1 cellular context compared by ENCODE assay signal in the genomic region with DNA sequence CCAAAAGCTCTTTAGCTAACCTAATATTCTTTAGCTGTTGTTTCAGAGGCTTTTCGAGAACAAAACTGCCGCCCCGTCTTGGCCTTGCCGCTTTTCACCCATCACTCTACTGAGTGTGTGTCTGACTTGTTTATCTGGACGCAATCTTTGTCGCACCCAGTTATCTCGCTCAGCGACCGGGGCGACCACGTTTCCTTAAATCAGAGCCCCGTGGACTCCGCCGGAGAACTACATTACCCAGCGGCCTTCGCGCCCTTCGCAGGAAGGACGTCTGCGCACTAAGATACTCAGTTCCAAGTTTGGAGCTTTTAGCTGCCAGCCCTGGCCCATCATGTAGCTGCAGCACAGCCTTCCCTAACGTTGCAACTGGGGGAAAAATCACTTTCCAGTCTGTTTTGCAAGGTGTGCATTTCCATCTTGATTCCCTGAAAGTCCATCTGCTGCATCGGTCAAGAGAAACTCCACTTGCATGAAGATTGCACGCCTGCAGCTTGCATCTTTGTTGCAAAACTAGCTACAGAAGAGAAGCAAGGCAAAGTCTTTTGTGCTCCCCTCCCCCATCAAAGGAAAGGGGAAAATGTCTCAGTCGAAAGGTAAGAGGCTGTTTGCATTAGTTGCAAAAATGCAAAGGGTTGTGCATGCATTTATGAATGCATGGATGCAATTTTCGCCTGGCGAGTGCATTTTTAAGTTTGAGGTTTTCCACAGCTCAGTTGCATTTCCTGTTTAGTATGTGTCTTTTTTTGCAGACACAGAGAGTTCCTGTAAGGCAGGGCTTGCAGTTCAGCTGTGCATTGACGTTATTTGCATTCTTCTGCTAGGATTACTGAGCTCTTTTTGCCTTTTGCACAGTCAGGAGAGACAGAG.
TF ChIP-seq lines count a peak whose summit lies in the region.

A gene (plus strand): TSS at position 290 of the 867 bp plus-strand sequence. CDS start 288 bp downstream, at position 578.

TF ChIP-seq in HepG2, 621 proteins besides CTCF, POLR2A, EP300 and RAD21 (continued from another document and continues in another):
- TF ChIP-seq, protein P1, sequence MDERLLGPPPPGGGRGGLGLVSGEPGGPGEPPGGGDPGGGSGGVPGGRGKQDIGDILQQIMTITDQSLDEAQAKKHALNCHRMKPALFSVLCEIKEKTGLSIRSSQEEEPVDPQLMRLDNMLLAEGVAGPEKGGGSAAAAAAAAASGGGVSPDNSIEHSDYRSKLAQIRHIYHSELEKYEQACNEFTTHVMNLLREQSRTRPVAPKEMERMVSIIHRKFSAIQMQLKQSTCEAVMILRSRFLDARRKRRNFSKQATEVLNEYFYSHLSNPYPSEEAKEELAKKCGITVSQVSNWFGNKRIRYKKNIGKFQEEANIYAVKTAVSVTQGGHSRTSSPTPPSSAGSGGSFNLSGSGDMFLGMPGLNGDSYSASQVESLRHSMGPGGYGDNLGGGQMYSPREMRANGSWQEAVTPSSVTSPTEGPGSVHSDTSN (CRISPR knock-in tag; IDR thresholded peaks at IDR 0.05): 0 out of 2 replicates have a peak, but pooled peaks have one; percentile 32
- TF ChIP-seq CHCHD3 (CRISPR knock-in tag; IDR thresholded peaks at IDR 0.05) (no peak), KLF13 (CRISPR knock-in tag; IDR thresholded peaks at IDR 0.05) (no peak), CBFB (CRISPR knock-in tag; IDR thresholded peaks at IDR 0.05) (peak; percentile 43; the same call in 1 of the 2 replicates), CCDC6 (CRISPR knock-in tag; IDR thresholded peaks at IDR 0.05) (no peak), ZFP36L2 (CRISPR knock-in tag; IDR thresholded peaks at IDR 0.05) (no peak), KDM1A (CRISPR knock-in tag; IDR thresholded peaks at IDR 0.05) (no peak), CENPT (CRISPR knock-in tag; IDR thresholded peaks at IDR 0.05; ENCODE audit: low read depth) (no peak), ZNF672 (CRISPR knock-in tag; IDR thresholded peaks at IDR 0.05) (no peak), FOXP1 (IDR thresholded peaks at IDR 0.05) (no peak), FOXP1 (CRISPR knock-in tag; IDR thresholded peaks at IDR 0.05) (no peak; the same call in 1 of the 2 replicates), HES4 (CRISPR knock-in tag; IDR thresholded peaks at IDR 0.05; ENCODE audit: borderline replicate concordance) (no peak), SNAPC2 (CRISPR knock-in tag; IDR thresholded peaks at IDR 0.05) (no peak), ATF7 (IDR thresholded peaks at IDR 0.05) (no peak), ATF7 (CRISPR knock-in tag; IDR thresholded peaks at IDR 0.05) (0 out of 2 replicates have a peak, but pooled peaks have one; percentile 6), DMAP1 (CRISPR knock-in tag; IDR thresholded peaks at IDR 0.05) (peak; percentile 64), ZNF788 (CRISPR knock-in tag; IDR thresholded peaks at IDR 0.05; ENCODE audit: borderline replicate concordance) (peak; percentile 53; the same call in 1 of the 2 replicates), ZNF552 (CRISPR knock-in tag; IDR thresholded peaks at IDR 0.05; ENCODE audit: borderline replicate concordance) (no peak), ZNF296 (CRISPR knock-in tag; conservative IDR thresholded peaks at IDR 0.05) (no peak), ZNF670 (CRISPR knock-in tag; IDR thresholded peaks at IDR 0.05; ENCODE audit: borderline replicate concordance) (no peak), ZNF780A (CRISPR knock-in tag; IDR thresholded peaks at IDR 0.05) (no peak), CBX5 (CRISPR knock-in tag; IDR thresholded peaks at IDR 0.05; ENCODE audit: borderline replicate concordance) (no peak), ZNF260 (CRISPR knock-in tag; IDR thresholded peaks at IDR 0.05; ENCODE audit: borderline replicate concordance, low read depth) (no peak), JUNB (CRISPR knock-in tag; IDR thresholded peaks at IDR 0.05; ENCODE audit: borderline replicate concordance) (no peak), HHEX (CRISPR knock-in tag; IDR thresholded peaks at IDR 0.05) (0 out of 2 replicates have a peak, but pooled peaks have one; percentile 34), KLF16 (CRISPR knock-in tag; IDR thresholded peaks at IDR 0.05) (peak in 1 of 2 experiments; percentile 51; a peak in 1 of 4 replicates), ZNF230 (CRISPR knock-in tag; IDR thresholded peaks at IDR 0.05) (peak; percentile 75; the same call in 1 of the 2 replicates), SMAD9 (CRISPR knock-in tag; IDR thresholded peaks at IDR 0.05) (no peak), MEIS2 (CRISPR knock-in tag; IDR thresholded peaks at IDR 0.05) (no peak), NCOR1 (IDR thresholded peaks at IDR 0.05; ENCODE audit: borderline replicate concordance, low read length) (peak; percentile 85; the same call in 1 of the 2 replicates), MTF1 (CRISPR knock-in tag; IDR thresholded peaks at IDR 0.05) (no peak), ZNF850 (CRISPR knock-in tag; conservative IDR thresholded peaks at IDR 0.05) (no peak), SUZ12 (IDR thresholded peaks at IDR 0.05; ENCODE audit: low read depth, low read length) (peak; percentile 82), ZFP41 (CRISPR knock-in tag; IDR thresholded peaks at IDR 0.05; ENCODE audit: borderline replicate concordance) (no peak), ZNF619 (CRISPR knock-in tag; IDR thresholded peaks at IDR 0.05) (peak; percentile 74; the same call in 1 of the 2 replicates), MZF1 (CRISPR knock-in tag; IDR thresholded peaks at IDR 0.05; ENCODE audit: borderline replicate concordance) (no peak), NR3C1 (CRISPR knock-in tag; IDR thresholded peaks at IDR 0.05) (no peak), ZSCAN31 (CRISPR knock-in tag; IDR thresholded peaks at IDR 0.05; ENCODE audit: low read depth) (peak; percentile 75), GATA4 (IDR thresholded peaks at IDR 0.05; ENCODE audit: borderline replicate concordance, low read depth) (peak; percentile 35; the same call in 1 of the 2 replicates), PCBP1 (IDR thresholded peaks at IDR 0.05; ENCODE audit: borderline replicate concordance, low read depth, low read length) (no peak), ZNF549 (CRISPR knock-in tag; IDR thresholded peaks at IDR 0.05) (no peak), NAIF1 (CRISPR knock-in tag; IDR thresholded peaks at IDR 0.05; ENCODE audit: borderline replicate concordance) (0 out of 2 replicates have a peak, but pooled peaks have one; percentile 34), ZNF33B (CRISPR knock-in tag; IDR thresholded peaks at IDR 0.05) (no peak), ZNF891 (CRISPR knock-in tag; IDR thresholded peaks at IDR 0.05) (peak; percentile 17; the same call in 1 of the 2 replicates), ZNF841 (CRISPR knock-in tag; IDR thresholded peaks at IDR 0.05; ENCODE audit: borderline replicate concordance) (no peak), RAD51 (IDR thresholded peaks at IDR 0.05; ENCODE audit: borderline replicate concordance) (no peak)
- TF ChIP-seq, protein P2, sequence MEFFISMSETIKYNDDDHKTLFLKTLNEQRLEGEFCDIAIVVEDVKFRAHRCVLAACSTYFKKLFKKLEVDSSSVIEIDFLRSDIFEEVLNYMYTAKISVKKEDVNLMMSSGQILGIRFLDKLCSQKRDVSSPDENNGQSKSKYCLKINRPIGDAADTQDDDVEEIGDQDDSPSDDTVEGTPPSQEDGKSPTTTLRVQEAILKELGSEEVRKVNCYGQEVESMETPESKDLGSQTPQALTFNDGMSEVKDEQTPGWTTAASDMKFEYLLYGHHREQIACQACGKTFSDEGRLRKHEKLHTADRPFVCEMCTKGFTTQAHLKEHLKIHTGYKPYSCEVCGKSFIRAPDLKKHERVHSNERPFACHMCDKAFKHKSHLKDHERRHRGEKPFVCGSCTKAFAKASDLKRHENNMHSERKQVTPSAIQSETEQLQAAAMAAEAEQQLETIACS (CRISPR knock-in tag; IDR thresholded peaks at IDR 0.05): no peak
- TF ChIP-seq, protein P3, sequence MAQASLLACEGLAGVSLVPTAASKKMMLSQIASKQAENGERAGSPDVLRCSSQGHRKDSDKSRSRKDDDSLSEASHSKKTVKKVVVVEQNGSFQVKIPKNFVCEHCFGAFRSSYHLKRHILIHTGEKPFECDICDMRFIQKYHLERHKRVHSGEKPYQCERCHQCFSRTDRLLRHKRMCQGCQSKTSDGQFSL (CRISPR knock-in tag; IDR thresholded peaks at IDR 0.05): no peak
- TF ChIP-seq, protein P4, sequence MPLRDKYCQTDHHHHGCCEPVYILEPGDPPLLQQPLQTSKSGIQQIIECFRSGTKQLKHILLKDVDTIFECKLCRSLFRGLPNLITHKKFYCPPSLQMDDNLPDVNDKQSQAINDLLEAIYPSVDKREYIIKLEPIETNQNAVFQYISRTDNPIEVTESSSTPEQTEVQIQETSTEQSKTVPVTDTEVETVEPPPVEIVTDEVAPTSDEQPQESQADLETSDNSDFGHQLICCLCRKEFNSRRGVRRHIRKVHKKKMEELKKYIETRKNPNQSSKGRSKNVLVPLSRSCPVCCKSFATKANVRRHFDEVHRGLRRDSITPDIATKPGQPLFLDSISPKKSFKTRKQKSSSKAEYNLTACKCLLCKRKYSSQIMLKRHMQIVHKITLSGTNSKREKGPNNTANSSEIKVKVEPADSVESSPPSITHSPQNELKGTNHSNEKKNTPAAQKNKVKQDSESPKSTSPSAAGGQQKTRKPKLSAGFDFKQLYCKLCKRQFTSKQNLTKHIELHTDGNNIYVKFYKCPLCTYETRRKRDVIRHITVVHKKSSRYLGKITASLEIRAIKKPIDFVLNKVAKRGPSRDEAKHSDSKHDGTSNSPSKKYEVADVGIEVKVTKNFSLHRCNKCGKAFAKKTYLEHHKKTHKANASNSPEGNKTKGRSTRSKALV (CRISPR knock-in tag; IDR thresholded peaks at IDR 0.05): no peak
- TF ChIP-seq, protein P5, sequence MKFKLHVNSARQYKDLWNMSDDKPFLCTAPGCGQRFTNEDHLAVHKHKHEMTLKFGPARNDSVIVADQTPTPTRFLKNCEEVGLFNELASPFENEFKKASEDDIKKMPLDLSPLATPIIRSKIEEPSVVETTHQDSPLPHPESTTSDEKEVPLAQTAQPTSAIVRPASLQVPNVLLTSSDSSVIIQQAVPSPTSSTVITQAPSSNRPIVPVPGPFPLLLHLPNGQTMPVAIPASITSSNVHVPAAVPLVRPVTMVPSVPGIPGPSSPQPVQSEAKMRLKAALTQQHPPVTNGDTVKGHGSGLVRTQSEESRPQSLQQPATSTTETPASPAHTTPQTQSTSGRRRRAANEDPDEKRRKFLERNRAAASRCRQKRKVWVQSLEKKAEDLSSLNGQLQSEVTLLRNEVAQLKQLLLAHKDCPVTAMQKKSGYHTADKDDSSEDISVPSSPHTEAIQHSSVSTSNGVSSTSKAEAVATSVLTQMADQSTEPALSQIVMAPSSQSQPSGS (CRISPR knock-in tag; IDR thresholded peaks at IDR 0.05): peak; percentile 66
- TF ChIP-seq, protein P6, sequence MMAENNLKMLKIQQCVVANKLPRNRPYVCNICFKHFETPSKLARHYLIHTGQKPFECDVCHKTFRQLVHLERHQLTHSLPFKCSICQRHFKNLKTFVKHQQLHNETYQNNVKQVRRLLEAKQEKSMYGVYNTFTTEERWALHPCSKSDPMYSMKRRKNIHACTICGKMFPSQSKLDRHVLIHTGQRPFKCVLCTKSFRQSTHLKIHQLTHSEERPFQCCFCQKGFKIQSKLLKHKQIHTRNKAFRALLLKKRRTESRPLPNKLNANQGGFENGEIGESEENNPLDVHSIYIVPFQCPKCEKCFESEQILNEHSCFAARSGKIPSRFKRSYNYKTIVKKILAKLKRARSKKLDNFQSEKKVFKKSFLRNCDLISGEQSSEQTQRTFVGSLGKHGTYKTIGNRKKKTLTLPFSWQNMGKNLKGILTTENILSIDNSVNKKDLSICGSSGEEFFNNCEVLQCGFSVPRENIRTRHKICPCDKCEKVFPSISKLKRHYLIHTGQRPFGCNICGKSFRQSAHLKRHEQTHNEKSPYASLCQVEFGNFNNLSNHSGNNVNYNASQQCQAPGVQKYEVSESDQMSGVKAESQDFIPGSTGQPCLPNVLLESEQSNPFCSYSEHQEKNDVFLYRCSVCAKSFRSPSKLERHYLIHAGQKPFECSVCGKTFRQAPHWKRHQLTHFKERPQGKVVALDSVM (CRISPR knock-in tag; IDR thresholded peaks at IDR 0.05): peak; percentile 15; the same call in 1 of the 2 replicates
- TF ChIP-seq, protein P7, sequence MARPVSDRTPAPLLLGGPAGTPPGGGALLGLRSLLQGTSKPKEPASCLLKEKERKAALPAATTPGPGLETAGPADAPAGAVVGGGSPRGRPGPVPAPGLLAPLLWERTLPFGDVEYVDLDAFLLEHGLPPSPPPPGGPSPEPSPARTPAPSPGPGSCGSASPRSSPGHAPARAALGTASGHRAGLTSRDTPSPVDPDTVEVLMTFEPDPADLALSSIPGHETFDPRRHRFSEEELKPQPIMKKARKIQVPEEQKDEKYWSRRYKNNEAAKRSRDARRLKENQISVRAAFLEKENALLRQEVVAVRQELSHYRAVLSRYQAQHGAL (CRISPR knock-in tag; IDR thresholded peaks at IDR 0.05; ENCODE audit: not compliant biosample characterization): no peak
- TF ChIP-seq, protein P8, sequence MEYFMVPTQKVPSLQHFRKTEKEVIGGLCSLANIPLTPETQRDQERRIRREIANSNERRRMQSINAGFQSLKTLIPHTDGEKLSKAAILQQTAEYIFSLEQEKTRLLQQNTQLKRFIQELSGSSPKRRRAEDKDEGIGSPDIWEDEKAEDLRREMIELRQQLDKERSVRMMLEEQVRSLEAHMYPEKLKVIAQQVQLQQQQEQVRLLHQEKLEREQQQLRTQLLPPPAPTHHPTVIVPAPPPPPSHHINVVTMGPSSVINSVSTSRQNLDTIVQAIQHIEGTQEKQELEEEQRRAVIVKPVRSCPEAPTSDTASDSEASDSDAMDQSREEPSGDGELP (IDR thresholded peaks at IDR 0.05; ENCODE audit: borderline replicate concordance, low read depth): peak; percentile 77; the same call in 1 of the 2 replicates
- TF ChIP-seq, protein P9, sequence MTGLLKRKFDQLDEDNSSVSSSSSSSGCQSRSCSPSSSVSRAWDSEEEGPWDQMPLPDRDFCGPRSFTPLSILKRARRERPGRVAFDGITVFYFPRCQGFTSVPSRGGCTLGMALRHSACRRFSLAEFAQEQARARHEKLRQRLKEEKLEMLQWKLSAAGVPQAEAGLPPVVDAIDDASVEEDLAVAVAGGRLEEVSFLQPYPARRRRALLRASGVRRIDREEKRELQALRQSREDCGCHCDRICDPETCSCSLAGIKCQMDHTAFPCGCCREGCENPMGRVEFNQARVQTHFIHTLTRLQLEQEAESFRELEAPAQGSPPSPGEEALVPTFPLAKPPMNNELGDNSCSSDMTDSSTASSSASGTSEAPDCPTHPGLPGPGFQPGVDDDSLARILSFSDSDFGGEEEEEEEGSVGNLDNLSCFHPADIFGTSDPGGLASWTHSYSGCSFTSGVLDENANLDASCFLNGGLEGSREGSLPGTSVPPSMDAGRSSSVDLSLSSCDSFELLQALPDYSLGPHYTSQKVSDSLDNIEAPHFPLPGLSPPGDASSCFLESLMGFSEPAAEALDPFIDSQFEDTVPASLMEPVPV (CRISPR knock-in tag; IDR thresholded peaks at IDR 0.05): no peak
- TF ChIP-seq, protein P10, sequence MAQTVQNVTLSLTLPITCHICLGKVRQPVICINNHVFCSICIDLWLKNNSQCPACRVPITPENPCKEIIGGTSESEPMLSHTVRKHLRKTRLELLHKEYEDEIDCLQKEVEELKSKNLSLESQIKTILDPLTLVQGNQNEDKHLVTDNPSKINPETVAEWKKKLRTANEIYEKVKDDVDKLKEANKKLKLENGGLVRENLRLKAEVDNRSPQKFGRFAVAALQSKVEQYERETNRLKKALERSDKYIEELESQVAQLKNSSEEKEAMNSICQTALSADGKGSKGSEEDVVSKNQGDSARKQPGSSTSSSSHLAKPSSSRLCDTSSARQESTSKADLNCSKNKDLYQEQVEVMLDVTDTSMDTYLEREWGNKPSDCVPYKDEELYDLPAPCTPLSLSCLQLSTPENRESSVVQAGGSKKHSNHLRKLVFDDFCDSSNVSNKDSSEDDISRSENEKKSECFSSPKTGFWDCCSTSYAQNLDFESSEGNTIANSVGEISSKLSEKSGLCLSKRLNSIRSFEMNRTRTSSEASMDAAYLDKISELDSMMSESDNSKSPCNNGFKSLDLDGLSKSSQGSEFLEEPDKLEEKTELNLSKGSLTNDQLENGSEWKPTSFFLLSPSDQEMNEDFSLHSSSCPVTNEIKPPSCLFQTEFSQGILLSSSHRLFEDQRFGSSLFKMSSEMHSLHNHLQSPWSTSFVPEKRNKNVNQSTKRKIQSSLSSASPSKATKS (CRISPR knock-in tag; IDR thresholded peaks at IDR 0.05): no peak
